8 cellular contexts compared by ENCODE assay signal in genomic region chr10:25875555-25876165, GRCh38. TPM values are rescaled to one million over a fixed set of nuclear protein-coding genes. Genes with fewer than 3 reads are reported as not detected.
DNase-seq lines count a peak whose midpoint lies in the region; ATAC-seq, FAIRE-seq and TF ChIP-seq lines count a peak whose summit lies in the region.

No MANE protein-coding gene starts in this region.

- H3K36me3 Mint-ChIP-seq in chondrocyte (ENCODE audit: low read depth): no peaks in the 10 kb centered on the region

- H3K27ac ChIP-seq in C4-2B: no peak overlapping the region
- H3K27ac ChIP-seq in left lung: no peak overlapping the region

- H3K4me1 Mint-ChIP-seq in chondrocyte (ENCODE audit: low read depth): no peaks in the 10 kb centered on the region

- H3K27ac Mint-ChIP-seq in chondrocyte (ENCODE audit: unreplicated experiment): no peak overlapping the region

- DNase-seq in GM19239 (ENCODE audit: insufficient read length, low spot score) (peak; percentile 40), NCI-H345 (lab: John Stamatoyannopoulos, UW) (peak; percentile 47), chondrocyte (ENCODE audit: low spot score) (no peak), left lung (peak in 1 of 2 donors; percentile 62)
- peak; percentile 52 to 68 for DNase-seq in stimulated activated CD4-positive, alpha-beta T cell treated with anti-CD3 and anti-CD28 coated beads, Interleukin-4, amount 100 ng/mL, for 48 hours (ENCODE audit: low read depth in 2 of 2)

- intact Hi-C loops in left lung (cut with DNase I): no loop called here

- peaks cover 6% of the 10 kb centered on the region for H3K9me3 Mint-ChIP-seq in chondrocyte (ENCODE audit: low read depth)

- no peak overlapping the region for H3K4me3 ChIP-seq in left lung

- no peaks in the 10 kb centered on the region for H3K27me3 ChIP-seq in left lung

- ATAC-seq in HG03342 (IDR thresholded peaks at IDR 0.05; ENCODE audit: unreplicated experiment) (peak; percentile 92), left lung (peak; percentile 93)
- ATAC-seq in activated CD4-positive, CD25-positive, alpha-beta regulatory T cell treated with anti-CD3 and anti-CD28 coated beads, Interleukin-2, amount 50 U/mL, for 24 hours: peak; percentile 51 to 63

- FAIRE-seq in GM19239 (lab: Jason Lieb, UNC): peak; percentile 95

- H3K27me3 Mint-ChIP-seq in chondrocyte (ENCODE audit: low read depth): no peaks in the 10 kb centered on the region

- no peaks in the 10 kb centered on the region for H3K36me3 ChIP-seq in left lung

- H3K4me3 Mint-ChIP-seq in chondrocyte (ENCODE audit: unreplicated experiment): no peak overlapping the region

- H3K4me1 ChIP-seq in left lung: no peaks in the 10 kb centered on the region

- TF ChIP-seq CTCF in C4-2B (conservative IDR thresholded peaks at IDR 0.05) (peak; percentile 98), chondrocyte (IDR thresholded peaks at IDR 0.05) (peak; percentile 88), left lung (IDR thresholded peaks at IDR 0.05) (peak; percentile 74)

- no peaks in the 10 kb centered on the region for H3K9me3 ChIP-seq in left lung

RNA-seq across cellular contexts. Expression of gene MYO3A, which starts 58.4 kb away (rescaled TPM):
- not detected in 3 replicates for total RNA-seq in chondrocyte
- total RNA-seq in left lung: 1 to 10 TPM in 1 of 2 donors, under 1 TPM in 1; 0.21 to 1.0 TPM
